In the genomic region with DNA sequence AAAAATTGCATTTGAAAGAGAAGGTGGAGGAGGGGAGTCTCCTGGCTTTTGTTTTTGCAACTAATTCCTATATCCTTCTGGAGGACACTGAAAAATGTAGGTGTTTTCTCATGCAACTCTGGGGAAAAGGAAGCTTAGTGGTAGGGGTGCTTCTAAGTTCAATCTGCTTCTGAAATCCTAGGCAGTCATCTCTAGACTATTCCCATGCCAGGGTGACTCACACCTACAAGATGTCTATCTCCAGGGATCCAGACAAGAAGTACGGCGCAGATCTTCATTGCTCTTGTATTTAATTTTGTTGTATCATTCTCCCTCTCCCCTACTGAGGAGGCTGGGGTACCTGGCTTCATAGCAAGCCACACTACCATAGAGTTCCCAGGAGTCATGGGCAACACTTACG, we compare ENCODE assay signal across 19 cellular contexts.
DNase-seq lines count a peak whose midpoint lies in the region; ATAC-seq and TF ChIP-seq lines count a peak whose summit lies in the region.
"Had no signal": no experiment of that assay in that cellular context is flagged by ENCODE, and none has a peak within 500 bp of the region (broad histone marks: within the 10 kb centered on the region; RNA-seq: fewer than 3 reads in every experiment).

No MANE protein-coding gene starts in this region.

- H3K9me3 ChIP-seq in mesenchymal stem cell (ENCODE audit: control insufficient read depth, low read length): no peaks in the 10 kb centered on the region
- H3K9me3 ChIP-seq: HAP-1 had no signal

- no peak overlapping the region for H2AFZ ChIP-seq in mesenchymal stem cell (ENCODE audit: low read depth, low read length)

- no peaks in the 10 kb centered on the region for H3K4me1 ChIP-seq in mesenchymal stem cell (ENCODE audit: control insufficient read depth, insufficient read depth, low read depth, low read length)

- no peaks in the 10 kb centered on the region for H3K79me1 ChIP-seq in mesenchymal stem cell (replicated peaks; ENCODE audit: low read length, poor library complexity, severe bottlenecking)

- no peak overlapping the region for H2BK120ac ChIP-seq in mesenchymal stem cell (ENCODE audit: low read depth, low read length)

- no peak overlapping the region for H3K14ac ChIP-seq in mesenchymal stem cell (ENCODE audit: low read length in 2 of 2)

- H3K27ac ChIP-seq in brain microvascular endothelial cell (no peak overlapping the region), mesenchymal stem cell (ENCODE audit: low read length, poor library complexity, severe bottlenecking) (no peak overlapping the region)
- H3K27ac ChIP-seq: SK-N-MC had no signal

- no peak overlapping the region for H3K18ac ChIP-seq in mesenchymal stem cell (ENCODE audit: low read depth in 1 of 2, low read length in 2 of 2)

- H3K23ac ChIP-seq in mesenchymal stem cell (ENCODE audit: low read length in 2 of 2): no peak overlapping the region

- in situ Hi-C loops in brain microvascular endothelial cell (cut with HindIII; ENCODE audit: low pct_ligation_motif_present, low sequenced_read_pairs): no loop called here

- H4K91ac ChIP-seq in mesenchymal stem cell (ENCODE audit: low read length): no peak overlapping the region

- H3K27me3 ChIP-seq in brain microvascular endothelial cell (replicated peaks) (no peaks in the 10 kb centered on the region), mesenchymal stem cell (ENCODE audit: control insufficient read depth in 1 of 2, insufficient read depth in 1 of 2, low read length in 2 of 2) (no peaks in the 10 kb centered on the region)

- H3K4me3 ChIP-seq in brain microvascular endothelial cell (ENCODE audit: low read depth, low read length) (no peak overlapping the region), mesenchymal stem cell (ENCODE audit: insufficient read depth in 1 of 2, low read depth in 1 of 2, low read length in 2 of 2) (no peak overlapping the region)
- H3K4me3 ChIP-seq: HAP-1, SK-N-MC had no signal

- no peak for TF ChIP-seq CTCF in brain microvascular endothelial cell (IDR thresholded peaks at IDR 0.05; ENCODE audit: low read depth, low read length, missing control alignments)

- ATAC-seq in GM19455 (IDR thresholded peaks at IDR 0.05; ENCODE audit: unreplicated experiment): no peak

- no peak overlapping the region for H3K4ac ChIP-seq in mesenchymal stem cell (ENCODE audit: low read depth in 1 of 2, low read length in 2 of 2)

- no peak overlapping the region for H2BK12ac ChIP-seq in mesenchymal stem cell (ENCODE audit: low read length in 2 of 2)

- no peak overlapping the region for H4K8ac ChIP-seq in mesenchymal stem cell (ENCODE audit: low read length)

- WGBS in mesenchymal stem cell: 87% methylated on average over 3 of the region's 3 CpGs

- no peak overlapping the region for H2BK5ac ChIP-seq in mesenchymal stem cell (ENCODE audit: low read depth, low read length, poor library complexity, severe bottlenecking)

- no peak overlapping the region for H2AK5ac ChIP-seq in mesenchymal stem cell (ENCODE audit: low read length, severe bottlenecking)

- DNase-seq in AG20443 (ENCODE audit: low spot score): peak; percentile 18
- peak; percentile 27 for DNase-seq in HT1080 (ENCODE audit: low read depth)
- DNase-seq in brain microvascular endothelial cell: peak; percentile 73
- DNase-seq in mesenchymal stem cell: peak; percentile 29
- no peak for DNase-seq in SIG-M5 (lab: John Stamatoyannopoulos, UW)
- no peak for DNase-seq in NCI-H1105 treated with DMSO at 0.1 percent for 48 hours (lab: John Stamatoyannopoulos, UW)
- DNase-seq in amniotic stem cell (lab: John Stamatoyannopoulos, UW): no peak
- DNase-seq: AML-193; DMS 273 treated with DMSO at 0.1 percent for 48 hours; DND-41; Kasumi-1; NCI-H1092 treated with DMSO at 0.1 percent for 48 hours; NCI-H2081 treated with DMSO at 0.1 percent for 48 hours; NCI-H748 treated with DMSO at 0.1 percent for 48 hours; NK-92 treated with Interleukin-12 subunit alpha and Interleukin-12 subunit beta, amount 100 ng/mL, for 24 hours; Right ventricle myocardium superior had no signal

- H3K36me3 ChIP-seq in brain microvascular endothelial cell (replicated peaks): no peaks in the 10 kb centered on the region
- H3K36me3 ChIP-seq in mesenchymal stem cell (ENCODE audit: control insufficient read depth in 1 of 2, insufficient read depth in 2 of 2, low read depth in 1 of 2, low read length in 2 of 2): no peaks in the 10 kb centered on the region
- H3K36me3 ChIP-seq: HAP-1 had no signal

- no peak overlapping the region for H2BK15ac ChIP-seq in mesenchymal stem cell (ENCODE audit: low read depth, poor library complexity, severe bottlenecking)

- no peak overlapping the region for H3K4me2 ChIP-seq in mesenchymal stem cell (ENCODE audit: low read length, poor library complexity, severe bottlenecking)

- H3K9ac ChIP-seq in mesenchymal stem cell (ENCODE audit: low read length): no peak overlapping the region

Comparison
In these comparisons a context has a peak if more than half of its experiments do, and no peak if none do; other contexts are left out.
1. DNase-seq: peak in AG20443 (single experiment), HT1080 (single experiment), brain microvascular endothelial cell (single experiment) and mesenchymal stem cell (single experiment); none in SIG-M5 (single experiment), NCI-H1105 treated with DMSO at 0.1 percent for 48 hours (single experiment) and amniotic stem cell (single experiment).